1 cellular context compared by ENCODE assay signal in genomic region chr2:97660044-97660774, GRCh38.
TF ChIP-seq lines count a peak whose summit lies in the region.

No MANE protein-coding gene starts in this region.

TF ChIP-seq in HepG2, 621 proteins besides CTCF, POLR2A, EP300 and RAD21:
- 0 out of 2 replicates have a peak, but pooled peaks have one; percentile 17 for TF ChIP-seq ZFP91 (CRISPR knock-in tag; IDR thresholded peaks at IDR 0.05; ENCODE audit: borderline replicate concordance)
- TF ChIP-seq GABPB1 (CRISPR knock-in tag; IDR thresholded peaks at IDR 0.05) = no peak
- TF ChIP-seq ZNF768 (CRISPR knock-in tag; IDR thresholded peaks at IDR 0.05) = peak; percentile 12; the same call in 1 of the 2 replicates
- peak; percentile 9; the same call in 1 of the 2 replicates for TF ChIP-seq RBFOX2 (IDR thresholded peaks at IDR 0.05; ENCODE audit: low read depth, low read length)
- TF ChIP-seq DZIP1 (CRISPR knock-in tag; IDR thresholded peaks at IDR 0.05) = peak; percentile 31; the same call in 1 of the 2 replicates
- TF ChIP-seq AGO2 (optimal IDR thresholded peaks at IDR 0.05; ENCODE audit: low read depth, low read length) = peak; percentile 77
- no peak for TF ChIP-seq ZNF644 (CRISPR knock-in tag; IDR thresholded peaks at IDR 0.05; ENCODE audit: low read depth)
- no peak for TF ChIP-seq NBN (conservative IDR thresholded peaks at IDR 0.05)
- no peak for TF ChIP-seq CC2D1A (CRISPR knock-in tag; IDR thresholded peaks at IDR 0.05)
